1 cellular context compared by ENCODE assay signal in the genomic region with DNA sequence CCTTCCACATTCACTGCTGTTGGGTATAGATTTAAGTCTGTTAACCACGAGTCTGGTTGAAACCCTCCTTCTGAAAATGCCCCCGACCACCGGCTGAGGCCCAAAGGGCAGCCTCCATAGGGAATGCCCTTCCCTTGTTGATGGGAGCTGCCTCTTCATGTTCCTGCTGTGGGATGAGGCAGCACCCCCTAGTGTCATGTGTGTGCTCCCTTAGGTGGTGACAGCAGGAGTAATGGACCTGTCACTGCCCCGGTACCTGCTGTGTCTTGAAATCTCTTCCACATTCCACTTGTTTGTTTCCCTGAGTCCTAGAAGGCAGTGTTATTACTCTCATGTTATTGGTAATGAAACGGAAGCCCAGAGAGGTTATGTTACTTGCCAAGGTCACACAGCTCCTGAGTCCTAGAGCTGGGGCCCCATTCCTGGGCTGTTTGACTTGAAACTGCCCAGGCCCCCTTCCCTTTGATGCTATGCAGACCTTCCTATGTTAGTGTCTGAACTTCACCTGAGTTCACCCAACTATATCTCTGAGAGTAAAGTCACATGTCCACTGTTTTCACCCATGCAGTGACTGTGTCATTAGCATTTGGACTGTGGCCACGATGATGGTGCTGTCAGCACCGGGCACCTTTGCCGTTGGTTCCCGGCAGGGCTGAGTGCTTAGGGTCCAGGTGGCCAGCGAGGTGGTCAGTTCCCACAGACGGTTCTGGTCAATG.
TF ChIP-seq lines count a peak whose summit lies in the region.

No MANE protein-coding gene starts in this region.

TF ChIP-seq in HCT116, 20 proteins besides CTCF, POLR2A, EP300 and RAD21 (continued from another document):
- no peak for TF ChIP-seq TCF7L2 (IDR thresholded peaks at IDR 0.05; ENCODE audit: borderline replicate concordance, extremely low read depth, insufficient read depth, insufficient read length)
- no peak for TF ChIP-seq ZFX (IDR thresholded peaks at IDR 0.05)
- TF ChIP-seq CBX3 (IDR thresholded peaks at IDR 0.05; ENCODE audit: low read depth): no peak
- TF ChIP-seq, protein P1, sequence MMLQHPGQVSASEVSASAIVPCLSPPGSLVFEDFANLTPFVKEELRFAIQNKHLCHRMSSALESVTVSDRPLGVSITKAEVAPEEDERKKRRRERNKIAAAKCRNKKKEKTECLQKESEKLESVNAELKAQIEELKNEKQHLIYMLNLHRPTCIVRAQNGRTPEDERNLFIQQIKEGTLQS (IDR thresholded peaks at IDR 0.05): no peak
- no peak for TF ChIP-seq JUND (IDR thresholded peaks at IDR 0.05)
- no peak for TF ChIP-seq ELF1 (IDR thresholded peaks at IDR 0.05; ENCODE audit: borderline replicate concordance, low read depth)
- no peak for TF ChIP-seq EZH2 (IDR thresholded peaks at IDR 0.05)
- TF ChIP-seq EGR1 (IDR thresholded peaks at IDR 0.05; ENCODE audit: low read depth): no peak
- no peak for TF ChIP-seq YY1 (IDR thresholded peaks at IDR 0.05; ENCODE audit: extremely low read depth, insufficient replicate concordance, low read depth, low read length)
- no peak for TF ChIP-seq SRF (IDR thresholded peaks at IDR 0.05; ENCODE audit: low read depth)
- no peak for TF ChIP-seq FOSL1 (IDR thresholded peaks at IDR 0.05; ENCODE audit: low read depth)
- TF ChIP-seq, protein P2, sequence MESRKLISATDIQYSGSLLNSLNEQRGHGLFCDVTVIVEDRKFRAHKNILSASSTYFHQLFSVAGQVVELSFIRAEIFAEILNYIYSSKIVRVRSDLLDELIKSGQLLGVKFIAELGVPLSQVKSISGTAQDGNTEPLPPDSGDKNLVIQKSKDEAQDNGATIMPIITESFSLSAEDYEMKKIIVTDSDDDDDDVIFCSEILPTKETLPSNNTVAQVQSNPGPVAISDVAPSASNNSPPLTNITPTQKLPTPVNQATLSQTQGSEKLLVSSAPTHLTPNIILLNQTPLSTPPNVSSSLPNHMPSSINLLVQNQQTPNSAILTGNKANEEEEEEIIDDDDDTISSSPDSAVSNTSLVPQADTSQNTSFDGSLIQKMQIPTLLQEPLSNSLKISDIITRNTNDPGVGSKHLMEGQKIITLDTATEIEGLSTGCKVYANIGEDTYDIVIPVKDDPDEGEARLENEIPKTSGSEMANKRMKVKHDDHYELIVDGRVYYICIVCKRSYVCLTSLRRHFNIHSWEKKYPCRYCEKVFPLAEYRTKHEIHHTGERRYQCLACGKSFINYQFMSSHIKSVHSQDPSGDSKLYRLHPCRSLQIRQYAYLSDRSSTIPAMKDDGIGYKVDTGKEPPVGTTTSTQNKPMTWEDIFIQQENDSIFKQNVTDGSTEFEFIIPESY (IDR thresholded peaks at IDR 0.05; ENCODE audit: extremely low read depth, insufficient replicate concordance, low read length): no peak
- TF ChIP-seq SIN3A (IDR thresholded peaks at IDR 0.05; ENCODE audit: low read depth): no peak
- no peak for TF ChIP-seq EZH2phosphoT487 (IDR thresholded peaks at IDR 0.05; ENCODE audit: borderline replicate concordance)
- no peak for TF ChIP-seq SP1 (IDR thresholded peaks at IDR 0.05; ENCODE audit: low read depth)
- TF ChIP-seq ZNF274 (IDR thresholded peaks at IDR 0.05; ENCODE audit: low read depth, low read length): no peak
- TF ChIP-seq MAX (IDR thresholded peaks at IDR 0.05): no peak
- TF ChIP-seq POLR2AphosphoS5 (IDR thresholded peaks at IDR 0.05; ENCODE audit: low read depth, low read length): no peak
